In the genomic region with DNA sequence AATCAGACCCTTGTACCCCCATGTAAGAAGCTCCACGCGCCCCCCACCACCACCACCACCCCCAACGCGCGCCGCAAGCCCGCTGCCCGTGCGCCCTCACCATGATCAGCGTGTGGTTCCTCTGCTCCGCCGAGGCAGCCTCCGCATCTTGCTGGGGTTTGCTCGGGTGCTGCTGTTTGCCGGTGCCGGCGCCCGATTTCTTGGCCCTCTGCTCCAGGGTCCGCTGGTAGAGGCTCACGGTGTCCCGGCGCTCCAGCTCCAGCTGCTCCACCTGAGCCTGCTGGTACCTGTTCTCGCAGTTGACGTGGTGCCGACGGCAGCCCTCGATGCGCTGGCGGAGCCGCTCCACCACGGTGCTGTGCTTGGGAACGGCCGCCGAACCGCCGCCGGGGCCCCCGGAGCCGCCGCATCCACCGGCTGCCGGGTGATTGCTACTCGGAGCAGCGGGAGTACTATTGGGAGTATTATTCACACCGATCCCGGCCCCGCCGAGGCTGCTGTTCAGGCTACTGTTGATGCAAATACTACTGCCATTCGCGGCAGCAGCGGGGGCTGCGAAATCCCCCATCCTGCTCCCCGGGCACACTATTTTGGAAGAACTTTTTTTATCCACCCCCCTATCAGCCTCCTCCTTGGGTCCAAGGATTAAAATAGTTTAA, we compare ENCODE assay signal across 8 cellular contexts. TPM values are rescaled to one million over a fixed set of nuclear protein-coding genes. Genes with fewer than 3 reads are reported as not detected.
DNase-seq lines count a peak whose midpoint lies in the region; ATAC-seq and TF ChIP-seq lines count a peak whose summit lies in the region.

No MANE protein-coding gene starts in this region.

- no peaks in the 10 kb centered on the region for H3K9me3 Mint-ChIP-seq in activated naive CD8-positive, alpha-beta T cell treated with anti-CD3 and anti-CD28 coated beads, Interleukin-2, amount 10 ng/mL, durations not matched to agents 7 days and 5 days

- no peaks in the 10 kb centered on the region for H3K36me3 Mint-ChIP-seq in activated naive CD8-positive, alpha-beta T cell treated with anti-CD3 and anti-CD28 coated beads, Interleukin-2, amount 10 ng/mL, durations not matched to agents 7 days and 5 days

- H3K4me1 Mint-ChIP-seq in activated naive CD8-positive, alpha-beta T cell treated with anti-CD3 and anti-CD28 coated beads, Interleukin-2, amount 10 ng/mL, durations not matched to agents 7 days and 5 days = peaks cover 37% of the 10 kb centered on the region

- no peaks in the 10 kb centered on the region for H4K20me1 ChIP-seq in osteoblast (ENCODE audit: insufficient read depth, low read length)

- peak overlapping the region; percentile 77; the same call in 1 of the 2 replicates for H3K27ac ChIP-seq in RWPE1
- peak overlapping the region; percentile 92 for H3K27ac ChIP-seq in cardiac muscle cell
- H3K27ac ChIP-seq in osteoblast (ENCODE audit: low read depth, low read length) = no peak overlapping the region

- H3K36me3 ChIP-seq in cardiac muscle cell = no peaks in the 10 kb centered on the region
- no peaks in the 10 kb centered on the region for H3K36me3 ChIP-seq in osteoblast (ENCODE audit: insufficient read depth, low read length)

- H3K27me3 Mint-ChIP-seq in activated naive CD8-positive, alpha-beta T cell treated with anti-CD3 and anti-CD28 coated beads, Interleukin-2, amount 10 ng/mL, durations not matched to agents 7 days and 5 days = peaks cover 6% of the 10 kb centered on the region

- H3K4me2 ChIP-seq in osteoblast (ENCODE audit: insufficient read depth, low read length) = peak overlapping the region; percentile 98

- H2AFZ ChIP-seq in osteoblast (ENCODE audit: low read length) = peak overlapping the region; percentile 87

- H3K27ac Mint-ChIP-seq in activated naive CD8-positive, alpha-beta T cell treated with anti-CD3 and anti-CD28 coated beads, Interleukin-2, amount 10 ng/mL, durations not matched to agents 7 days and 5 days = peak overlapping the region; percentile 88

- H3K4me3 ChIP-seq in cardiac muscle cell (peak overlapping the region; percentile 64), osteoblast (ENCODE audit: insufficient read depth, low read length) (peak overlapping the region; percentile 80)

- no peak for ATAC-seq in activated naive CD8-positive, alpha-beta T cell treated with anti-CD3 and anti-CD28 coated beads, Interleukin-2, amount 10 ng/mL, durations not matched to agents 7 days and 5 days (ENCODE audit: low read depth)
- ATAC-seq in GM18498 (IDR thresholded peaks at IDR 0.05; ENCODE audit: unreplicated experiment) = no peak

- H3K4me1 ChIP-seq in cardiac muscle cell (ENCODE audit: low read depth) (peaks cover 21% of the 10 kb centered on the region), osteoblast (ENCODE audit: insufficient read depth, low read length) (peaks cover 10% of the 10 kb centered on the region)

- H3K4me3 Mint-ChIP-seq in activated naive CD8-positive, alpha-beta T cell treated with anti-CD3 and anti-CD28 coated beads, Interleukin-2, amount 10 ng/mL, durations not matched to agents 7 days and 5 days = peak overlapping the region; percentile 96

- DNase-seq in NCI-H2227 (lab: John Stamatoyannopoulos, UW; ENCODE audit: unreplicated experiment) = peak; percentile 41
- no peak for DNase-seq in NCI-H2227 treated with DMSO at 0.1 percent for 48 hours (lab: John Stamatoyannopoulos, UW)
- no peak for DNase-seq in RWPE1 (ENCODE audit: low spot score)
- peak; percentile 73 for DNase-seq in activated naive CD8-positive, alpha-beta T cell treated with anti-CD3 and anti-CD28 coated beads, Interleukin-2, amount 10 ng/mL, durations not matched to agents 7 days and 5 days
- DNase-seq in cardiac muscle cell (ENCODE audit: low read depth in 1 of 2, low spot score in 1 of 2) = peak; percentile 67 to 74
- peak; percentile 80 for DNase-seq in osteoblast (ENCODE audit: insufficient read length, low spot score, missing footprints)
- peak; percentile 64 for DNase-seq in ureter (ENCODE audit: low spot score)

- H3K27me3 ChIP-seq in cardiac muscle cell = no peaks in the 10 kb centered on the region
- peaks cover 14% of the 10 kb centered on the region for H3K27me3 ChIP-seq in osteoblast (ENCODE audit: insufficient read depth, low read length)

- POLR2A ChIA-PET in RWPE1 (lab: Yijun Ruan, JAX; ENCODE audit: low non-redundant PET) = no interaction called here
- POLR2A ChIA-PET in activated naive CD8-positive, alpha-beta T cell treated with anti-CD3 and anti-CD28 coated beads, Interleukin-2, amount 10 ng/mL, durations not matched to agents 7 days and 5 days (lab: Charles Lee) = interaction anchor here (0.7 to 7.0 kb wide), 17 partner anchors 36 to 103 kb away, joined by 3 to 59 read pairs (median 9); no protein-coding TSS in a partner anchor

- H3K9me3 ChIP-seq in cardiac muscle cell (ENCODE audit: low read depth) (no peaks in the 10 kb centered on the region), osteoblast (ENCODE audit: low read depth, low read length) (no peaks in the 10 kb centered on the region)

- CTCF ChIA-PET in RWPE1 (lab: Yijun Ruan, JAX) = interaction anchor here (1.0 to 1.1 kb wide), 2 partner anchors 98 to 100 kb away, joined by 3 to 4 read pairs; no protein-coding TSS in a partner anchor

- no peaks in the 10 kb centered on the region for H3K79me2 ChIP-seq in osteoblast (ENCODE audit: insufficient read depth, low read length)

- TF ChIP-seq CTCF in RWPE1 (conservative IDR thresholded peaks at IDR 0.05; ENCODE audit: low read depth) (no peak), cardiac muscle cell (IDR thresholded peaks at IDR 0.05; ENCODE audit: low read depth, low read length) (no peak), osteoblast (IDR thresholded peaks at IDR 0.05; ENCODE audit: extremely low read depth, low read depth, low read length) (no peak)

RNA-seq across cellular contexts. Expression of gene MAML3, which starts 1.1 kb away (rescaled TPM):
- 1 to 10 TPM; 4.6 to 4.7 TPM for total RNA-seq in activated naive CD8-positive, alpha-beta T cell treated with anti-CD3 and anti-CD28 coated beads, Interleukin-2, amount 10 ng/mL, durations not matched to agents 7 days and 5 days
- 18.0 and 22.8 TPM in 2 replicates for total RNA-seq in cardiac muscle cell
- 7.8 and 9.6 TPM in 2 replicates for polyA plus RNA-seq in cardiac muscle cell
- 0.59 and 0.72 TPM in 2 replicates for total RNA-seq in osteoblast
- total RNA-seq in ureter = 23.4 TPM

Comparison
In these comparisons a context has a peak if more than half of its experiments do, and no peak if none do; other contexts are left out.
1. DNase-seq: peak in NCI-H2227 (single experiment), activated naive CD8-positive, alpha-beta T cell treated with anti-CD3 and anti-CD28 coated beads, Interleukin-2, amount 10 ng/mL, durations not matched to agents 7 days and 5 days (single experiment), cardiac muscle cell (2 of 2), osteoblast (single experiment) and ureter (single experiment); none in NCI-H2227 treated with DMSO at 0.1 percent for 48 hours (single experiment) and RWPE1 (single experiment).